27 cellular contexts compared by ENCODE assay signal in genomic region chr10:11223081-11223480, GRCh38.
A peak's percentile ranks its signal among the peaks of the same experiment; 100 is the strongest.
DNase-seq lines count a peak whose midpoint lies in the region; ATAC-seq lines count a peak whose summit lies in the region.
"Had no signal": no experiment of that assay in that cellular context is flagged by ENCODE, and none has a peak within 500 bp of the region (broad histone marks: within the 10 kb centered on the region; RNA-seq: fewer than 3 reads in every experiment).

No MANE protein-coding gene starts in this region.

- peaks cover 49% of the 10 kb centered on the region for H3K4me1 ChIP-seq in effector memory CD4-positive, alpha-beta T cell (ENCODE audit: control insufficient read depth, insufficient read depth, low read length, poor library complexity, severe bottlenecking)
- H3K4me1 ChIP-seq: body of pancreas, testis had no signal

- peaks cover 58% of the 10 kb centered on the region for H3K36me3 ChIP-seq in effector memory CD4-positive, alpha-beta T cell (ENCODE audit: control insufficient read depth, insufficient read depth, low read length)
- H3K36me3 ChIP-seq: ovary had no signal

- CTCF ChIA-PET in T-cell (lab: Charles Lee): no interaction called here

- H3K27ac ChIP-seq in effector memory CD4-positive, alpha-beta T cell (ENCODE audit: insufficient read depth, low read length, poor library complexity, severe bottlenecking): no peak overlapping the region
- H3K27ac ChIP-seq: body of pancreas, left lung, ovary, testis, VCaP had no signal

- DNase-seq in activated naive CD4-positive, alpha-beta T cell treated with anti-CD3 and anti-CD28 coated beads, Interleukin-2, amount 50 U/mL, for 16 hours: no peak
- DNase-seq in T-cell: no peak
- no peak for DNase-seq in activated naive CD8-positive, alpha-beta T cell treated with anti-CD3 and anti-CD28 coated beads, Interleukin-2, amount 50 U/mL, for 24 hours
- DNase-seq in effector memory CD4-positive, alpha-beta T cell: no peak
- DNase-seq: ACHN; activated CD4-positive, alpha-beta T cell treated with anti-CD3 and anti-CD28 coated beads, Interleukin-2, amount 50 U/mL, for 4 hours; activated T-cell treated with anti-CD3 and anti-CD28 coated beads for 4 hours; body of pancreas; effector CD8-positive, alpha-beta T cell; foreskin fibroblast; heart right ventricle; IMR-90; left lung; NCI-H1105 treated with DMSO at 0.1 percent for 48 hours; NCI-H2029 treated with DMSO at 0.1 percent for 48 hours; NCI-H345; nephron progenitor cell; ovary; testis had no signal

- peaks cover 94% of the 10 kb centered on the region for H3K4me1 Mint-ChIP-seq in activated naive CD4-positive, alpha-beta T cell treated with anti-CD3 and anti-CD28 coated beads, Interleukin-2, amount 50 U/mL, for 24 hours
- peaks cover 95 to 96% (median 95%) of the 10 kb centered on the region in 3 donors for H3K4me1 Mint-ChIP-seq in T-cell
- peaks cover 97% of the 10 kb centered on the region for H3K4me1 Mint-ChIP-seq in activated naive CD8-positive, alpha-beta T cell treated with anti-CD3 and anti-CD28 coated beads, Interleukin-2, amount 50 U/mL, for 24 hours
- H3K4me1 Mint-ChIP-seq in stimulated activated memory B cell treated with anti-CD40 and anti-IgM and Interleukin-4, amounts not matched to agents 10 μg/mL and 1 μg/mL and 100 μg/mL, for 72 hours: peaks cover 65% of the 10 kb centered on the region

- no peaks in the 10 kb centered on the region for H3K27me3 Mint-ChIP-seq in activated naive CD4-positive, alpha-beta T cell treated with anti-CD3 and anti-CD28 coated beads, Interleukin-2, amount 50 U/mL, for 24 hours
- H3K27me3 Mint-ChIP-seq in T-cell: no peaks in the 10 kb centered on the region
- H3K27me3 Mint-ChIP-seq in activated naive CD8-positive, alpha-beta T cell treated with anti-CD3 and anti-CD28 coated beads, Interleukin-2, amount 50 U/mL, for 24 hours: no peaks in the 10 kb centered on the region
- no peaks in the 10 kb centered on the region for H3K27me3 Mint-ChIP-seq in stimulated activated memory B cell treated with anti-CD40 and anti-IgM and Interleukin-4, amounts not matched to agents 10 μg/mL and 1 μg/mL and 100 μg/mL, for 72 hours

- POLR2A ChIA-PET in T-cell (lab: Charles Lee): no interaction called here

- no peaks in the 10 kb centered on the region for H3K27me3 ChIP-seq in effector memory CD4-positive, alpha-beta T cell (replicated peaks; ENCODE audit: control insufficient read depth, insufficient read depth, low read length, poor library complexity, severe bottlenecking)
- H3K27me3 ChIP-seq: body of pancreas, heart right ventricle, left lung, ovary, testis had no signal

- H3K9me3 Mint-ChIP-seq in activated naive CD4-positive, alpha-beta T cell treated with anti-CD3 and anti-CD28 coated beads, Interleukin-2, amount 50 U/mL, for 24 hours: no peaks in the 10 kb centered on the region
- no peaks in the 10 kb centered on the region for H3K9me3 Mint-ChIP-seq in T-cell
- H3K9me3 Mint-ChIP-seq in activated naive CD8-positive, alpha-beta T cell treated with anti-CD3 and anti-CD28 coated beads, Interleukin-2, amount 50 U/mL, for 24 hours: peaks cover 4% of the 10 kb centered on the region
- no peaks in the 10 kb centered on the region for H3K9me3 Mint-ChIP-seq in stimulated activated memory B cell treated with anti-CD40 and anti-IgM and Interleukin-4, amounts not matched to agents 10 μg/mL and 1 μg/mL and 100 μg/mL, for 72 hours
- H3K9me3 Mint-ChIP-seq: mesothelial cell of epicardium; nephron progenitor cell; T-helper 2 cell treated with Interferon-gamma antibody and Interleukin-4, amounts not matched to agents 5 μg/mL and 100 μg/mL, for 36 hours had no signal

- no peak overlapping the region for H3K4me3 Mint-ChIP-seq in activated naive CD4-positive, alpha-beta T cell treated with anti-CD3 and anti-CD28 coated beads, Interleukin-2, amount 50 U/mL, for 24 hours
- no peak overlapping the region for H3K4me3 Mint-ChIP-seq in T-cell
- no peak overlapping the region for H3K4me3 Mint-ChIP-seq in activated naive CD8-positive, alpha-beta T cell treated with anti-CD3 and anti-CD28 coated beads, Interleukin-2, amount 50 U/mL, for 24 hours
- no peak overlapping the region for H3K4me3 Mint-ChIP-seq in stimulated activated memory B cell treated with anti-CD40 and anti-IgM and Interleukin-4, amounts not matched to agents 10 μg/mL and 1 μg/mL and 100 μg/mL, for 72 hours
- H3K4me3 Mint-ChIP-seq: mesothelial cell of epicardium; nephron progenitor cell; T-helper 2 cell treated with Interferon-gamma antibody and Interleukin-4, amounts not matched to agents 5 μg/mL and 100 μg/mL, for 36 hours had no signal

- H3K36me3 Mint-ChIP-seq in activated naive CD4-positive, alpha-beta T cell treated with anti-CD3 and anti-CD28 coated beads, Interleukin-2, amount 50 U/mL, for 24 hours: peaks cover 35% of the 10 kb centered on the region
- H3K36me3 Mint-ChIP-seq in T-cell: peaks cover 53% of the 10 kb centered on the region
- H3K36me3 Mint-ChIP-seq in activated naive CD8-positive, alpha-beta T cell treated with anti-CD3 and anti-CD28 coated beads, Interleukin-2, amount 50 U/mL, for 24 hours (ENCODE audit: low read depth): peaks cover 79% of the 10 kb centered on the region
- H3K36me3 Mint-ChIP-seq in stimulated activated memory B cell treated with anti-CD40 and anti-IgM and Interleukin-4, amounts not matched to agents 10 μg/mL and 1 μg/mL and 100 μg/mL, for 72 hours: peaks cover 68% of the 10 kb centered on the region
- H3K36me3 Mint-ChIP-seq: mesothelial cell of epicardium had no signal

- no peak overlapping the region for H3K4me3 ChIP-seq in effector memory CD4-positive, alpha-beta T cell (ENCODE audit: insufficient read depth, low read depth, low read length, poor library complexity, severe bottlenecking)
- H3K4me3 ChIP-seq: body of pancreas, heart right ventricle, left lung, ovary, testis had no signal

- no peaks in the 10 kb centered on the region for H3K9me3 ChIP-seq in effector memory CD4-positive, alpha-beta T cell (ENCODE audit: control insufficient read depth, low read length)
- H3K9me3 ChIP-seq: body of pancreas, heart right ventricle, left lung, ovary, testis had no signal

- peak overlapping the region; percentile 73 for H3K27ac Mint-ChIP-seq in activated naive CD4-positive, alpha-beta T cell treated with anti-CD3 and anti-CD28 coated beads, Interleukin-2, amount 50 U/mL, for 24 hours
- H3K27ac Mint-ChIP-seq in T-cell: peak overlapping the region; percentile 5 to 49
- H3K27ac Mint-ChIP-seq in activated naive CD8-positive, alpha-beta T cell treated with anti-CD3 and anti-CD28 coated beads, Interleukin-2, amount 50 U/mL, for 24 hours: peak overlapping the region; percentile 68
- peak overlapping the region; percentile 97 for H3K27ac Mint-ChIP-seq in stimulated activated memory B cell treated with anti-CD40 and anti-IgM and Interleukin-4, amounts not matched to agents 10 μg/mL and 1 μg/mL and 100 μg/mL, for 72 hours
- H3K27ac Mint-ChIP-seq: mesothelial cell of epicardium; nephron progenitor cell; T-helper 2 cell treated with Interferon-gamma antibody and Interleukin-4, amounts not matched to agents 5 μg/mL and 100 μg/mL, for 36 hours had no signal

- ATAC-seq in T-cell (replicated peaks in 1 of 4) (no peak), HG02759 (IDR thresholded peaks at IDR 0.05; ENCODE audit: unreplicated experiment) (no peak), GM19463 (IDR thresholded peaks at IDR 0.05; ENCODE audit: unreplicated experiment) (no peak)
- ATAC-seq in activated naive CD8-positive, alpha-beta T cell treated with anti-CD3 and anti-CD28 coated beads, Interleukin-2, amount 50 U/mL, for 24 hours: no peak
- ATAC-seq in stimulated activated memory B cell treated with anti-CD40 and anti-IgM and Interleukin-4, amounts not matched to agents 10 μg/mL and 1 μg/mL and 100 μg/mL, for 72 hours: no peak
- ATAC-seq: body of pancreas, heart right ventricle, left lung, SK-N-SH treated with all-trans-retinoic acid at 6 μM for 48 hours had no signal

Comparison
In these comparisons a context has a peak if more than half of its experiments do, and no peak if none do; other contexts are left out.
1. H3K27ac Mint-ChIP-seq: peak in every context shown above with its lines; median percentile 97 in stimulated activated memory B cell treated with anti-CD40 and anti-IgM and Interleukin-4, amounts not matched to agents 10 μg/mL and 1 μg/mL and 100 μg/mL, for 72 hours; 73 in activated naive CD4-positive, alpha-beta T cell treated with anti-CD3 and anti-CD28 coated beads, Interleukin-2, amount 50 U/mL, for 24 hours; 68 in activated naive CD8-positive, alpha-beta T cell treated with anti-CD3 and anti-CD28 coated beads, Interleukin-2, amount 50 U/mL, for 24 hours; 27 in T-cell.